Comparison of ENCODE assay signal across 8 cellular contexts in the genomic region with DNA sequence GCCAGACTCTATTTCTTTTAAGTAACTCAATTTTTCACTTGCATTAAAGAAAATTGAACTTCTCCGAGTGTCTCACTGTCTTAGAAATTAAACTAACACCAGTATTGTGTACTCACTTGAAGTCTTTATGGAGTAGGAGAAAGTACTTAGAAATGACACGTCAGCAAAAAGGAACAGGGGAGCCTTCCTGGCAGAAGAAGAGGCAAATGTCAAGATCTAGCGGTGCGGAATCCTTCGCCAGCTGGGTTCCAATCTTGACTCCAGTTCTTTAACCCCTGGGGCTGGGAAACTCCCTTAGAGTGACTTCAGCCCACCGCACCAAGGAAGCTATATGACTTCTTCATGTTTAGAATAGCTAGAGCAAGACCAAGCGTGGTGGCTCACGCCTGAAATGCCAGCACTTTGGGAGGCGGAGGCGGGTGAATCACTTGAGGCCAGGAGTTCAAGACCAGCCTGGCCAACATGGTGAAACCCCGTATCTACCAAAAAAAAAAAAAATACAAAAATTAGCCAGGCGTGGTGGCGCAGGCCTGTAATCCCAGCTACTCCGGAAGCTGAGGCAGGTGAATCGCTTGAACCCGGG. TPM values are rescaled to one million over a fixed set of nuclear protein-coding genes. Genes with fewer than 3 reads are reported as not detected.
DNase-seq lines count a peak whose midpoint lies in the region; ATAC-seq and TF ChIP-seq lines count a peak whose summit lies in the region.

No MANE protein-coding gene starts in this region.

- no peak overlapping the region for H3T11ph ChIP-seq in H9 (ENCODE audit: low read length)

- H4K5ac ChIP-seq in H9 (ENCODE audit: insufficient read length, low read depth, low read length), result no peak overlapping the region

- H3K27me3 Mint-ChIP-seq in H9 (ENCODE audit: low read depth), result peaks cover 5% of the 10 kb centered on the region; the same call in 1 of the 2 replicates

- H2AK5ac ChIP-seq in H9 (ENCODE audit: insufficient read length, low read length) (no peak overlapping the region), trophoblast cell (ENCODE audit: low read length) (no peak overlapping the region)

- peaks cover 8% of the 10 kb centered on the region for H3K23me2 ChIP-seq in H9 (ENCODE audit: insufficient read length, low read depth, low read length, poor library complexity, severe bottlenecking)

- H2BK12ac ChIP-seq in H9 (ENCODE audit: insufficient read length, low read depth, low read length) (no peak overlapping the region), trophoblast cell (ENCODE audit: low read length) (no peak overlapping the region)

- H3K27me3 ChIP-seq in H9 (ENCODE audit: insufficient read depth, low read length), result no peaks in the 10 kb centered on the region
- no peaks in the 10 kb centered on the region for H3K27me3 ChIP-seq in esophagus (ENCODE audit: control insufficient read depth in 1 of 2, insufficient read depth in 2 of 2, low read length in 2 of 2)
- H3K27me3 ChIP-seq in trophoblast cell (ENCODE audit: insufficient read depth, low read length), result no peaks in the 10 kb centered on the region

- H4K12ac ChIP-seq in trophoblast cell (ENCODE audit: low read depth, low read length), result peak overlapping the region; percentile 5

- peak overlapping the region; percentile 52 to 99 (median 79); a peak in 4 of 7 replicates for H3K27ac Mint-ChIP-seq in H9

- H2BK120ac ChIP-seq in H9 (ENCODE audit: low read depth, low read length, poor library complexity, severe bottlenecking) (no peak overlapping the region), trophoblast cell (ENCODE audit: insufficient read depth, low read length, poor library complexity) (no peak overlapping the region)

- intact Hi-C loops in head of caudate nucleus (cut with DNase I), result no loop called here

- peaks cover 18 to 33% (median 26%) of the 10 kb centered on the region in 3 experiments for H3K36me3 Mint-ChIP-seq in H9 (ENCODE audit: insufficient read depth in 1 of 3, low read depth in 3 of 3)

- peaks cover 3% of the 10 kb centered on the region for H4K20me1 ChIP-seq in H9 (ENCODE audit: control insufficient read depth, insufficient read depth, insufficient read length)

- no peak for TF ChIP-seq CTCF in H9 (conservative IDR thresholded peaks at IDR 0.05)

- H3K27ac ChIP-seq in H9 (ENCODE audit: insufficient read length, low read depth, low read length) (no peak overlapping the region), esophagus (ENCODE audit: low read depth in 2 of 2, low read length in 1 of 2) (peak overlapping the region; percentile 97 to 99), trophoblast cell (ENCODE audit: low read depth, low read length) (no peak overlapping the region)

- peak overlapping the region; percentile 92 for H3K9ac ChIP-seq in H9 (ENCODE audit: extremely low read depth, insufficient read length, low read length)
- H3K9ac ChIP-seq in trophoblast cell (ENCODE audit: low read length), result no peak overlapping the region

- H3K9me3 ChIP-seq in H9 (ENCODE audit: control insufficient read depth, low read depth, low read length) (no peaks in the 10 kb centered on the region), esophagus (ENCODE audit: control insufficient read depth in 2 of 2, insufficient read depth in 1 of 2, low read depth in 1 of 2, low read length in 1 of 2) (no peaks in the 10 kb centered on the region), trophoblast cell (ENCODE audit: insufficient read depth, low read depth, low read length) (peaks cover 3% of the 10 kb centered on the region)

- H3K4me2 ChIP-seq in H9 (ENCODE audit: insufficient read depth, insufficient read length, low read length) (peak overlapping the region; percentile 89), trophoblast cell (ENCODE audit: low read length) (peak overlapping the region; percentile 69)

- H3K18ac ChIP-seq in H9 (ENCODE audit: insufficient read length, low read depth, low read length) (peak overlapping the region; percentile 55), trophoblast cell (ENCODE audit: low read length) (no peak overlapping the region)

- no peak overlapping the region for H2BK20ac ChIP-seq in H9 (ENCODE audit: low read depth, low read length, poor library complexity, severe bottlenecking)

- H3K56ac ChIP-seq in H9 (ENCODE audit: insufficient read length, low read depth, low read length), result no peak overlapping the region

- H3K4me1 ChIP-seq in H9 (ENCODE audit: insufficient read depth, low read length) (no peaks in the 10 kb centered on the region), esophagus (ENCODE audit: control insufficient read depth in 2 of 2, insufficient read depth in 2 of 2, low read length in 1 of 2) (no peaks in the 10 kb centered on the region), trophoblast cell (ENCODE audit: control insufficient read depth in 1 of 2, insufficient read depth in 2 of 2, low read length in 2 of 2) (no peaks in the 10 kb centered on the region)

- H4K8ac ChIP-seq in H9 (replicated peaks; ENCODE audit: insufficient read length, low read depth, low read length), result no peak overlapping the region
- H4K8ac ChIP-seq in trophoblast cell (ENCODE audit: low read depth, low read length), result no peak overlapping the region

- H2BK15ac ChIP-seq in H9 (ENCODE audit: low read depth, low read length), result no peak overlapping the region

- no peak overlapping the region for H4K91ac ChIP-seq in H9 (ENCODE audit: insufficient read length, low read depth, low read length)
- peak overlapping the region; percentile 7 for H4K91ac ChIP-seq in trophoblast cell (ENCODE audit: low read depth, low read length)

- peak overlapping the region; percentile 83 for H3K4me3 ChIP-seq in esophagus (ENCODE audit: low read depth in 1 of 2, low read length in 2 of 2)
- peak overlapping the region; percentile 95 for H3K4me3 ChIP-seq in trophoblast cell (ENCODE audit: low read depth, low read length)

- H3K79me1 ChIP-seq in H9 (ENCODE audit: insufficient read depth, low read depth, low read length, poor library complexity, severe bottlenecking) (no peaks in the 10 kb centered on the region), trophoblast cell (ENCODE audit: low read length) (peaks cover 18% of the 10 kb centered on the region)

- WGBS in H9 (ENCODE audit: extremely low coverage, insufficient read length, low lambda C conversion rate), result no CpG with 5 or more reads among the region's 16 CpGs
- WGBS in esophagus, 2 donors, result 22 to 32% methylated on average over 14 to 16 of the region's 16 CpGs
- no CpG with 5 or more reads among the region's 16 CpGs for WGBS in trophoblast cell (ENCODE audit: extremely low coverage, insufficient coverage, insufficient read length)

- H3K9me3 Mint-ChIP-seq in H9, result peaks cover 7 to 9% of the 10 kb centered on the region in 2 experiments; a peak in 4 of 5 replicates

- H3K23ac ChIP-seq in H9 (ENCODE audit: insufficient read length, low read depth, low read length), result no peak overlapping the region
- H3K23ac ChIP-seq in trophoblast cell (ENCODE audit: low read length), result no peak overlapping the region

- peak overlapping the region; percentile 96 to 98 for H3K4me3 Mint-ChIP-seq in H9

- H2BK5ac ChIP-seq in H9 (ENCODE audit: insufficient read length, low read length), result no peak overlapping the region
- no peak overlapping the region for H2BK5ac ChIP-seq in trophoblast cell (ENCODE audit: low read depth, low read length, poor library complexity)

- H3K79me2 ChIP-seq in H9 (ENCODE audit: insufficient read depth, low read length), result no peaks in the 10 kb centered on the region; the same call in 1 of the 2 replicates
- peaks cover 13% of the 10 kb centered on the region for H3K79me2 ChIP-seq in trophoblast cell (ENCODE audit: control insufficient read depth, insufficient read depth, low read length, poor library complexity)

- peaks cover 18 to 29% of the 10 kb centered on the region in 2 experiments for H3K4me1 Mint-ChIP-seq in H9

- no peak overlapping the region for H3K14ac ChIP-seq in H9 (ENCODE audit: insufficient read depth, low read length)
- peak overlapping the region; percentile 29 for H3K14ac ChIP-seq in trophoblast cell (ENCODE audit: low read length)

- DNase-seq in H9 (peak; percentile 59), trophoblast cell (peak; percentile 90 to 92), COLO668 (lab: John Stamatoyannopoulos, UW; ENCODE audit: unreplicated experiment) (no peak), head of caudate nucleus (no peak)
- DNase-seq in activated CD4-positive, alpha-beta T cell treated with anti-CD3 and anti-CD28 coated beads, Interleukin-2, amount 50 U/mL, for 24 hours (ENCODE audit: low read depth in 1 of 2, low spot score in 1 of 2), result peak; percentile 11 to 17
- no peak for DNase-seq in NK-92 treated with Interleukin-12 subunit alpha and Interleukin-12 subunit beta, amount 100 ng/mL, for 24 hours (lab: John Stamatoyannopoulos, UW)

- H3K4ac ChIP-seq in H9 (ENCODE audit: low read depth, low read length), result no peak overlapping the region
- H3K4ac ChIP-seq in trophoblast cell (ENCODE audit: low read depth, low read length), result no peak overlapping the region

- no peaks in the 10 kb centered on the region for H3K36me3 ChIP-seq in esophagus (ENCODE audit: control insufficient read depth in 2 of 2, insufficient read depth in 2 of 2, low read length in 1 of 2)
- no peaks in the 10 kb centered on the region for H3K36me3 ChIP-seq in trophoblast cell (ENCODE audit: control insufficient read depth in 1 of 2, insufficient read depth in 2 of 2, low read length in 2 of 2)

- H2AFZ ChIP-seq in H9 (ENCODE audit: low read length), result no peak overlapping the region
- H2AFZ ChIP-seq in trophoblast cell (ENCODE audit: insufficient read depth, low read length, poor library complexity), result no peak overlapping the region

- no peak for ATAC-seq in HG03045 (IDR thresholded peaks at IDR 0.05; ENCODE audit: unreplicated experiment)

RNA-seq across cellular contexts. Expression of gene WBP11, which starts 34.4 kb away (rescaled TPM):
- total RNA-seq in H9 (2021), result 108 TPM in 2 replicates
- 10 to 100 TPM; 10.7 to 15.2 TPM for polyA plus RNA-seq in esophagus
- 101 and 107 TPM in 2 replicates for polyA plus RNA-seq in trophoblast cell (2013)

RNA-seq across cellular contexts. Expression of gene C12orf60, which starts 34.6 kb away (rescaled TPM):
- total RNA-seq in H9 (2021), result 1.6 and 1.9 TPM in 2 replicates
- polyA plus RNA-seq in esophagus, result under 1 TPM; 0.33 to 0.65 TPM
- 2.0 and 2.8 TPM in 2 replicates for polyA plus RNA-seq in trophoblast cell (2013)

RNA-seq across cellular contexts. Expression of gene SMCO3, which starts 45.1 kb away (rescaled TPM):
- total RNA-seq in H9 (2021), result not detected in 2 replicates
- polyA plus RNA-seq in esophagus, result under 1 TPM; 0.01 to 0.04 TPM
- 1.5 and 1.8 TPM in 2 replicates for polyA plus RNA-seq in trophoblast cell (2013)

Comparison
In these comparisons a context has a peak if more than half of its experiments do, and no peak if none do; other contexts are left out.
1. DNase-seq: peak in H9 (single experiment), activated CD4-positive, alpha-beta T cell treated with anti-CD3 and anti-CD28 coated beads, Interleukin-2, amount 50 U/mL, for 24 hours (2 of 2) and trophoblast cell (2 of 2); none in COLO668 (single experiment), NK-92 treated with Interleukin-12 subunit alpha and Interleukin-12 subunit beta, amount 100 ng/mL, for 24 hours (single experiment) and head of caudate nucleus (0 of 42).
2. H3K27ac ChIP-seq: peak in esophagus (2 of 2); none in H9 (single experiment) and trophoblast cell (single experiment).